Comparison of ENCODE assay signal across 1 cellular context in the genomic region with DNA sequence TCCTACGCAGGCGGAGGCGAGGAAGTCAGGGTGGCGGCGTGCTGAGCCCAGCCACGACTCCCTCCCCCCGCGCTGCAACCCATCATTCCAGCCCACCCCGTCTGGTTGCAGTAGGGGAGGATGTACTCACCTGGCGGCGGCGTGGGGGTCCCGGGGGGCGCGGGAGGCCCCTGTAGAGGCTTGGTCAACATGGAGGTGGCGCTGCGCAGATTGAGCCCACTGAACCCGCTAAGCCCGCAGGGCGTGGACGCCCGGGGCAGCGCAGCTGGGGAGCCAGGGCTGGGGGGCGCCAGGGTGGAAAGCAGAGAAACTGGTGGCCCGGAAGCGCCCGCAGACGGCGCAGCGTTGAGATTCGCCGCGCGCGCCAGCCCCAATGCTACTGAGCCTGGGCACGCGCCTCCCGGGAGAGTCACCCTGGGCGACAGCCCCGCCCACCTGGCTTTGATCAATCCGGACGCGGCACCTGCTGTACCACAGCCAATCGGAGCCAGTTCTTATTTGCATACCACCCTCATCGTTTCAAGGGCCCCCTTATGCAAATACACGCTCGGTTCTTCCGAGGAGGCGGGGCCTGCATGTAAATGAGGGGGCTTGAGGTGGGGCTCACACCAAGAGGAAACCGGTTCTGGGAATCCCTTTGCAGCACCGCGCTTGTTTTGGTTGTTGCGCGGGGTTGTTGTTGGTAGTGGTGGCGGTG.
TF ChIP-seq lines count a peak whose summit lies in the region.

A gene (minus strand): TSS at position 381 of the 697 bp plus-strand sequence. CDS start 190 bp downstream, at position 191.

TF ChIP-seq in HepG2, 621 proteins besides CTCF, POLR2A, EP300 and RAD21 (continued from another document and continues in another):
- TF ChIP-seq, protein P1, sequence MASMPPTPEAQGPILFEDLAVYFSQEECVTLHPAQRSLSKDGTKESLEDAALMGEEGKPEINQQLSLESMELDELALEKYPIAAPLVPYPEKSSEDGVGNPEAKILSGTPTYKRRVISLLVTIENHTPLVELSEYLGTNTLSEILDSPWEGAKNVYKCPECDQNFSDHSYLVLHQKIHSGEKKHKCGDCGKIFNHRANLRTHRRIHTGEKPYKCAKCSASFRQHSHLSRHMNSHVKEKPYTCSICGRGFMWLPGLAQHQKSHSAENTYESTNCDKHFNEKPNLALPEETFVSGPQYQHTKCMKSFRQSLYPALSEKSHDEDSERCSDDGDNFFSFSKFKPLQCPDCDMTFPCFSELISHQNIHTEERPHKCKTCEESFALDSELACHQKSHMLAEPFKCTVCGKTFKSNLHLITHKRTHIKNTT (CRISPR knock-in tag; IDR thresholded peaks at IDR 0.05) = no peak
- 0 out of 2 replicates have a peak, but pooled peaks have one; percentile 21 for TF ChIP-seq RXRB (CRISPR knock-in tag; IDR thresholded peaks at IDR 0.05; ENCODE audit: borderline replicate concordance)
- no peak for TF ChIP-seq ZNF335 (CRISPR knock-in tag; IDR thresholded peaks at IDR 0.05)
- peak; percentile 74 for TF ChIP-seq NFYC (CRISPR knock-in tag; IDR thresholded peaks at IDR 0.05)
- TF ChIP-seq, protein P2, sequence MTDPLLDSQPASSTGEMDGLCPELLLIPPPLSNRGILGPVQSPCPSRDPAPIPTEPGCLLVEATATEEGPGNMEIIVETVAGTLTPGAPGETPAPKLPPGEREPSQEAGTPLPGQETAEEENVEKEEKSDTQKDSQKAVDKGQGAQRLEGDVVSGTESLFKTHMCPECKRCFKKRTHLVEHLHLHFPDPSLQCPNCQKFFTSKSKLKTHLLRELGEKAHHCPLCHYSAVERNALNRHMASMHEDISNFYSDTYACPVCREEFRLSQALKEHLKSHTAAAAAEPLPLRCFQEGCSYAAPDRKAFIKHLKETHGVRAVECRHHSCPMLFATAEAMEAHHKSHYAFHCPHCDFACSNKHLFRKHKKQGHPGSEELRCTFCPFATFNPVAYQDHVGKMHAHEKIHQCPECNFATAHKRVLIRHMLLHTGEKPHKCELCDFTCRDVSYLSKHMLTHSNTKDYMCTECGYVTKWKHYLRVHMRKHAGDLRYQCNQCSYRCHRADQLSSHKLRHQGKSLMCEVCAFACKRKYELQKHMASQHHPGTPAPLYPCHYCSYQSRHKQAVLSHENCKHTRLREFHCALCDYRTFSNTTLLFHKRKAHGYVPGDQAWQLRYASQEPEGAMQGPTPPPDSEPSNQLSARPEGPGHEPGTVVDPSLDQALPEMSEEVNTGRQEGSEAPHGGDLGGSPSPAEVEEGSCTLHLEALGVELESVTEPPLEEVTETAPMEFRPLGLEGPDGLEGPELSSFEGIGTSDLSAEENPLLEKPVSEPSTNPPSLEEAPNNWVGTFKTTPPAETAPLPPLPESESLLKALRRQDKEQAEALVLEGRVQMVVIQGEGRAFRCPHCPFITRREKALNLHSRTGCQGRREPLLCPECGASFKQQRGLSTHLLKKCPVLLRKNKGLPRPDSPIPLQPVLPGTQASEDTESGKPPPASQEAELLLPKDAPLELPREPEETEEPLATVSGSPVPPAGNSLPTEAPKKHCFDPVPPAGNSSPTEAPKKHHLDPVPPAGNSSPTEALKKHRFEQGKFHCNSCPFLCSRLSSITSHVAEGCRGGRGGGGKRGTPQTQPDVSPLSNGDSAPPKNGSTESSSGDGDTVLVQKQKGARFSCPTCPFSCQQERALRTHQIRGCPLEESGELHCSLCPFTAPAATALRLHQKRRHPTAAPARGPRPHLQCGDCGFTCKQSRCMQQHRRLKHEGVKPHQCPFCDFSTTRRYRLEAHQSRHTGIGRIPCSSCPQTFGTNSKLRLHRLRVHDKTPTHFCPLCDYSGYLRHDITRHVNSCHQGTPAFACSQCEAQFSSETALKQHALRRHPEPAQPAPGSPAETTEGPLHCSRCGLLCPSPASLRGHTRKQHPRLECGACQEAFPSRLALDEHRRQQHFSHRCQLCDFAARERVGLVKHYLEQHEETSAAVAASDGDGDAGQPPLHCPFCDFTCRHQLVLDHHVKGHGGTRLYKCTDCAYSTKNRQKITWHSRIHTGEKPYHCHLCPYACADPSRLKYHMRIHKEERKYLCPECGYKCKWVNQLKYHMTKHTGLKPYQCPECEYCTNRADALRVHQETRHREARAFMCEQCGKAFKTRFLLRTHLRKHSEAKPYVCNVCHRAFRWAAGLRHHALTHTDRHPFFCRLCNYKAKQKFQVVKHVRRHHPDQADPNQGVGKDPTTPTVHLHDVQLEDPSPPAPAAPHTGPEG (CRISPR knock-in tag; IDR thresholded peaks at IDR 0.05) = no peak
- no peak for TF ChIP-seq SP5 (CRISPR knock-in tag; IDR thresholded peaks at IDR 0.05; ENCODE audit: borderline replicate concordance, low read depth)
- TF ChIP-seq TARDBP (CRISPR knock-in tag; IDR thresholded peaks at IDR 0.05) = 0 out of 2 replicates have a peak, but pooled peaks have one; percentile 54
- peak; percentile 85; the same call in 1 of the 3 replicates for TF ChIP-seq MXI1 (IDR thresholded peaks at IDR 0.05; ENCODE audit: borderline replicate concordance, low read depth, low read length)
- no peak for TF ChIP-seq ADNP (CRISPR knock-in tag; IDR thresholded peaks at IDR 0.05)
- TF ChIP-seq ZNF709 (CRISPR knock-in tag; IDR thresholded peaks at IDR 0.05) = no peak
- TF ChIP-seq TEAD3 (CRISPR knock-in tag; optimal IDR thresholded peaks at IDR 0.05; ENCODE audit: borderline replicate concordance) = peak; percentile 51
- no peak for TF ChIP-seq KLF9 (CRISPR knock-in tag; IDR thresholded peaks at IDR 0.05; ENCODE audit: low read depth)
- TF ChIP-seq ZNF567 (CRISPR knock-in tag; IDR thresholded peaks at IDR 0.05; ENCODE audit: borderline replicate concordance) = no peak
- no peak for TF ChIP-seq ESRRA (CRISPR knock-in tag; IDR thresholded peaks at IDR 0.05; ENCODE audit: low read depth)
- 0 out of 2 replicates have a peak, but pooled peaks have one; percentile 64 for TF ChIP-seq ZBTB7B (CRISPR knock-in tag; IDR thresholded peaks at IDR 0.05)
- no peak for TF ChIP-seq ERF (CRISPR knock-in tag; IDR thresholded peaks at IDR 0.05)
- TF ChIP-seq, protein P3, sequence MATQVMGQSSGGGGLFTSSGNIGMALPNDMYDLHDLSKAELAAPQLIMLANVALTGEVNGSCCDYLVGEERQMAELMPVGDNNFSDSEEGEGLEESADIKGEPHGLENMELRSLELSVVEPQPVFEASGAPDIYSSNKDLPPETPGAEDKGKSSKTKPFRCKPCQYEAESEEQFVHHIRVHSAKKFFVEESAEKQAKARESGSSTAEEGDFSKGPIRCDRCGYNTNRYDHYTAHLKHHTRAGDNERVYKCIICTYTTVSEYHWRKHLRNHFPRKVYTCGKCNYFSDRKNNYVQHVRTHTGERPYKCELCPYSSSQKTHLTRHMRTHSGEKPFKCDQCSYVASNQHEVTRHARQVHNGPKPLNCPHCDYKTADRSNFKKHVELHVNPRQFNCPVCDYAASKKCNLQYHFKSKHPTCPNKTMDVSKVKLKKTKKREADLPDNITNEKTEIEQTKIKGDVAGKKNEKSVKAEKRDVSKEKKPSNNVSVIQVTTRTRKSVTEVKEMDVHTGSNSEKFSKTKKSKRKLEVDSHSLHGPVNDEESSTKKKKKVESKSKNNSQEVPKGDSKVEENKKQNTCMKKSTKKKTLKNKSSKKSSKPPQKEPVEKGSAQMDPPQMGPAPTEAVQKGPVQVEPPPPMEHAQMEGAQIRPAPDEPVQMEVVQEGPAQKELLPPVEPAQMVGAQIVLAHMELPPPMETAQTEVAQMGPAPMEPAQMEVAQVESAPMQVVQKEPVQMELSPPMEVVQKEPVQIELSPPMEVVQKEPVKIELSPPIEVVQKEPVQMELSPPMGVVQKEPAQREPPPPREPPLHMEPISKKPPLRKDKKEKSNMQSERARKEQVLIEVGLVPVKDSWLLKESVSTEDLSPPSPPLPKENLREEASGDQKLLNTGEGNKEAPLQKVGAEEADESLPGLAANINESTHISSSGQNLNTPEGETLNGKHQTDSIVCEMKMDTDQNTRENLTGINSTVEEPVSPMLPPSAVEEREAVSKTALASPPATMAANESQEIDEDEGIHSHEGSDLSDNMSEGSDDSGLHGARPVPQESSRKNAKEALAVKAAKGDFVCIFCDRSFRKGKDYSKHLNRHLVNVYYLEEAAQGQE (IDR thresholded peaks at IDR 0.05; ENCODE audit: borderline replicate concordance in 1 of 2, low read depth in 1 of 2, low read length in 2 of 2) = peak in 1 of 2 experiments; percentile 42; a peak in 1 of 4 replicates
- TF ChIP-seq MTF2 (CRISPR knock-in tag; IDR thresholded peaks at IDR 0.05; ENCODE audit: borderline replicate concordance) = no peak
- TF ChIP-seq, protein P4, sequence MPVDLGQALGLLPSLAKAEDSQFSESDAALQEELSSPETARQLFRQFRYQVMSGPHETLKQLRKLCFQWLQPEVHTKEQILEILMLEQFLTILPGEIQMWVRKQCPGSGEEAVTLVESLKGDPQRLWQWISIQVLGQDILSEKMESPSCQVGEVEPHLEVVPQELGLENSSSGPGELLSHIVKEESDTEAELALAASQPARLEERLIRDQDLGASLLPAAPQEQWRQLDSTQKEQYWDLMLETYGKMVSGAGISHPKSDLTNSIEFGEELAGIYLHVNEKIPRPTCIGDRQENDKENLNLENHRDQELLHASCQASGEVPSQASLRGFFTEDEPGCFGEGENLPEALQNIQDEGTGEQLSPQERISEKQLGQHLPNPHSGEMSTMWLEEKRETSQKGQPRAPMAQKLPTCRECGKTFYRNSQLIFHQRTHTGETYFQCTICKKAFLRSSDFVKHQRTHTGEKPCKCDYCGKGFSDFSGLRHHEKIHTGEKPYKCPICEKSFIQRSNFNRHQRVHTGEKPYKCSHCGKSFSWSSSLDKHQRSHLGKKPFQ (CRISPR knock-in tag; IDR thresholded peaks at IDR 0.05; ENCODE audit: insufficient replicate concordance) = no peak
- no peak for TF ChIP-seq NBN (conservative IDR thresholded peaks at IDR 0.05)
- no peak for TF ChIP-seq ZNF296 (CRISPR knock-in tag; conservative IDR thresholded peaks at IDR 0.05)
- TF ChIP-seq ZBTB20 (CRISPR knock-in tag; IDR thresholded peaks at IDR 0.05; ENCODE audit: borderline replicate concordance, low read depth) = no peak
- TF ChIP-seq, protein P5, sequence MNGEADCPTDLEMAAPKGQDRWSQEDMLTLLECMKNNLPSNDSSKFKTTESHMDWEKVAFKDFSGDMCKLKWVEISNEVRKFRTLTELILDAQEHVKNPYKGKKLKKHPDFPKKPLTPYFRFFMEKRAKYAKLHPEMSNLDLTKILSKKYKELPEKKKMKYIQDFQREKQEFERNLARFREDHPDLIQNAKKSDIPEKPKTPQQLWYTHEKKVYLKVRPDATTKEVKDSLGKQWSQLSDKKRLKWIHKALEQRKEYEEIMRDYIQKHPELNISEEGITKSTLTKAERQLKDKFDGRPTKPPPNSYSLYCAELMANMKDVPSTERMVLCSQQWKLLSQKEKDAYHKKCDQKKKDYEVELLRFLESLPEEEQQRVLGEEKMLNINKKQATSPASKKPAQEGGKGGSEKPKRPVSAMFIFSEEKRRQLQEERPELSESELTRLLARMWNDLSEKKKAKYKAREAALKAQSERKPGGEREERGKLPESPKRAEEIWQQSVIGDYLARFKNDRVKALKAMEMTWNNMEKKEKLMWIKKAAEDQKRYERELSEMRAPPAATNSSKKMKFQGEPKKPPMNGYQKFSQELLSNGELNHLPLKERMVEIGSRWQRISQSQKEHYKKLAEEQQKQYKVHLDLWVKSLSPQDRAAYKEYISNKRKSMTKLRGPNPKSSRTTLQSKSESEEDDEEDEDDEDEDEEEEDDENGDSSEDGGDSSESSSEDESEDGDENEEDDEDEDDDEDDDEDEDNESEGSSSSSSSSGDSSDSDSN (CRISPR knock-in tag; IDR thresholded peaks at IDR 0.05) = peak; percentile 42; the same call in 1 of the 2 replicates
- TF ChIP-seq THYN1 (CRISPR knock-in tag; IDR thresholded peaks at IDR 0.05; ENCODE audit: borderline replicate concordance, low read depth) = no peak
- no peak for TF ChIP-seq ZNF124 (CRISPR knock-in tag; IDR thresholded peaks at IDR 0.05)
- TF ChIP-seq ZNF468 (CRISPR knock-in tag; IDR thresholded peaks at IDR 0.05) = no peak
- no peak for TF ChIP-seq SIN3B (IDR thresholded peaks at IDR 0.05; ENCODE audit: low read length)
- TF ChIP-seq, protein P6, sequence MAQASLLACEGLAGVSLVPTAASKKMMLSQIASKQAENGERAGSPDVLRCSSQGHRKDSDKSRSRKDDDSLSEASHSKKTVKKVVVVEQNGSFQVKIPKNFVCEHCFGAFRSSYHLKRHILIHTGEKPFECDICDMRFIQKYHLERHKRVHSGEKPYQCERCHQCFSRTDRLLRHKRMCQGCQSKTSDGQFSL (CRISPR knock-in tag; IDR thresholded peaks at IDR 0.05) = no peak
- no peak for TF ChIP-seq SP2 (CRISPR knock-in tag; IDR thresholded peaks at IDR 0.05)
- TF ChIP-seq ZNF33A (CRISPR knock-in tag; IDR thresholded peaks at IDR 0.05; ENCODE audit: borderline replicate concordance) = no peak
- TF ChIP-seq ZNF563 (CRISPR knock-in tag; IDR thresholded peaks at IDR 0.05) = no peak
- TF ChIP-seq ZC3H4 (CRISPR knock-in tag; IDR thresholded peaks at IDR 0.05; ENCODE audit: borderline replicate concordance) = no peak
- no peak for TF ChIP-seq HOXA9 (CRISPR knock-in tag; IDR thresholded peaks at IDR 0.05; ENCODE audit: borderline replicate concordance)
- TF ChIP-seq, protein P7, sequence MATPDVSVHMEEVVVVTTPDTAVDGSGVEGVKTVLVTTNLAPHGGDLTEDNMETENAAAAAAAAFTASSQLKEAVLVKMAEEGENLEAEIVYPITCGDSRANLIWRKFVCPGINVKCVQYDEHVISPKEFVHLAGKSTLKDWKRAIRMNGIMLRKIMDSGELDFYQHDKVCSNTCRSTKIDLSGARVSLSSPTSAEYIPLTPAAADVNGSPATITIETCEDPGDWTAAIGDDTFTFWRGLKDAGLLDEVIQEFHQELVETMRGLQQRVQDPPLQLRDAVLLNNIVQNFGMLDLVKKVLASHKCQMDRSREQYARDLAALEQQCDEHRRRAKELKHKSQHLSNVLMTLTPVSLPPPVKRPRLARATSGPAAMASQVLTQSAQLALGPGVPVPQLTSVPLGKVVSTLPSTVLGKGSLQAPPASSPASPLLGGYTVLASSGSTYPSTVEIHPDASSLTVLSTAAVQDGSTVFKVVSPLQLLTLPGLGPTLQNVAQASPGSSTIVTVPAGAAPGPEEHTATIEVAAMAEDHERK (CRISPR knock-in tag; IDR thresholded peaks at IDR 0.05; ENCODE audit: low read depth) = no peak
- no peak for TF ChIP-seq GATAD1 (CRISPR knock-in tag; IDR thresholded peaks at IDR 0.05)
- no peak for TF ChIP-seq ZBTB8A (CRISPR knock-in tag; IDR thresholded peaks at IDR 0.05; ENCODE audit: borderline replicate concordance, low read depth)
- TF ChIP-seq MAFF (IDR thresholded peaks at IDR 0.05; ENCODE audit: low read depth, low read length) = no peak
- TF ChIP-seq REXO4 (CRISPR knock-in tag; IDR thresholded peaks at IDR 0.05; ENCODE audit: borderline replicate concordance) = no peak
- TF ChIP-seq, protein P8, sequence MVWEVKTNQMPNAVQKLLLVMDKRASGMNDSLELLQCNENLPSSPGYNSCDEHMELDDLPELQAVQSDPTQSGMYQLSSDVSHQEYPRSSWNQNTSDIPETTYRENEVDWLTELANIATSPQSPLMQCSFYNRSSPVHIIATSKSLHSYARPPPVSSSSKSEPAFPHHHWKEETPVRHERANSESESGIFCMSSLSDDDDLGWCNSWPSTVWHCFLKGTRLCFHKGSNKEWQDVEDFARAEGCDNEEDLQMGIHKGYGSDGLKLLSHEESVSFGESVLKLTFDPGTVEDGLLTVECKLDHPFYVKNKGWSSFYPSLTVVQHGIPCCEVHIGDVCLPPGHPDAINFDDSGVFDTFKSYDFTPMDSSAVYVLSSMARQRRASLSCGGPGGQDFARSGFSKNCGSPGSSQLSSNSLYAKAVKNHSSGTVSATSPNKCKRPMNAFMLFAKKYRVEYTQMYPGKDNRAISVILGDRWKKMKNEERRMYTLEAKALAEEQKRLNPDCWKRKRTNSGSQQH (CRISPR knock-in tag; IDR thresholded peaks at IDR 0.05; ENCODE audit: low read depth) = no peak
- no peak for TF ChIP-seq TOPORS (CRISPR knock-in tag; IDR thresholded peaks at IDR 0.05)
- TF ChIP-seq NFIC (IDR thresholded peaks at IDR 0.05; ENCODE audit: low read length) = no peak
- TF ChIP-seq ZNF431 (CRISPR knock-in tag; IDR thresholded peaks at IDR 0.05; ENCODE audit: borderline replicate concordance, low read depth) = no peak
- TF ChIP-seq ZNF274 (CRISPR knock-in tag; IDR thresholded peaks at IDR 0.05) = 0 out of 2 replicates have a peak, but pooled peaks have one; percentile 31
- TF ChIP-seq KDM4B (CRISPR knock-in tag; IDR thresholded peaks at IDR 0.05) = no peak
- TF ChIP-seq HDAC1 (CRISPR knock-in tag; IDR thresholded peaks at IDR 0.05) = no peak; the same call in 1 of the 2 replicates
